In genomic region chr9:95756101-95756500, GRCh38 we compare ENCODE assay signal across 17 cellular contexts.
"Had no signal": no experiment of that assay in that cellular context is flagged by ENCODE, and none has a peak within 500 bp of the region (broad histone marks: within the 10 kb centered on the region; RNA-seq: fewer than 3 reads in every experiment).

No MANE protein-coding gene starts in this region.

- H3K4me3 ChIP-seq: body of pancreas, dorsolateral prefrontal cortex, skin epidermis had no signal

- DNase-seq: activated CD4-positive, alpha-beta T cell treated with anti-CD3 and anti-CD28 coated beads, Interleukin-2, amount 10 ng/mL, durations not matched to agents 24 days and 14 days; activated CD8-positive, alpha-beta T cell treated with anti-CD3 and anti-CD28 coated beads for 36 hours; activated naive CD4-positive, alpha-beta T cell; activated naive CD8-positive, alpha-beta T cell treated with anti-CD3 and anti-CD28 coated beads for 36 hours; activated T-cell treated with anti-CD3 and anti-CD28 coated beads, Interleukin-2, amount 50 U/mL, for 1 hour; amygdala; body of pancreas; dorsolateral prefrontal cortex; endodermal cell; head of caudate nucleus; retina; stimulated activated CD4-positive, alpha-beta T cell treated with anti-CD3 and anti-CD28 coated beads, Interleukin-4, amount 100 ng/mL, for 24 hours; T-helper 1 cell; T-helper 9 cell had no signal

- ATAC-seq: activated CD8-positive, alpha-beta T cell treated with anti-CD3 and anti-CD28 coated beads for 36 hours; activated T-helper 17 cell treated with anti-CD3 and anti-CD28 coated beads, Interleukin-2, amount 50 U/mL, for 72 hours; body of pancreas; stimulated activated memory B cell treated with anti-CD40 and anti-IgM and Interleukin-4, amounts not matched to agents 10 μg/mL and 1 μg/mL and 100 μg/mL, for 72 hours had no signal

- H3K27me3 ChIP-seq: body of pancreas had no signal

- H3K9me3 ChIP-seq: body of pancreas had no signal
